Comparison of ENCODE assay signal across 26 cellular contexts in the genomic region with DNA sequence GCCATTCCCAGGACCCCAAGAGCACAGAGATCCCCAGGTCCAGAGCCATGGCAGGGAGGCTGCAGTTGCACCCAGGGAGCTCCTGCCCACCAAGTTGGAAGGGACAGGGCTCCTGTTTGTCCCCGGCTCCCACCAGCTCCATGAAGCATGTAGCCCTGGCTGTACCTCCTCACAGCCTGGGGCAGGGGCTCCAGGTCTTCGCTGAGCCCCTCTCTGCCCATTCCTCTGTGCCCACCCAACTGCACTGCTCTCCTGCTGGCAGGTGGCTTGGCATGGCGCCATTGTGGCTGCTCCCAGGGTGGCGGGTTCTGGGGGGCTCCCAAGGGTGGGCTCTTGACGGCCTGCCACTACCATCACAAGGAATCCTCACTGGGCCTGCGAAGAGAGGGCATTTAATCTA.
"Had no signal": no experiment of that assay in that cellular context is flagged by ENCODE, and none has a peak within 500 bp of the region (broad histone marks: within the 10 kb centered on the region; RNA-seq: fewer than 3 reads in every experiment).

No MANE protein-coding gene starts in this region.

- H3K36me3 ChIP-seq: ovary, right lobe of liver, spleen, suprapubic skin, tibial artery, transverse colon, upper lobe of left lung, uterus had no signal

- ATAC-seq: naive thymus-derived CD8-positive, alpha-beta T cell; psoas muscle; right cardiac atrium; right lobe of liver; stimulated activated naive CD8-positive, alpha-beta T cell treated with anti-CD3 and anti-CD28 coated beads, Interleukin-15, amount 100 ng/mL, for 72 hours; stimulated activated naive CD8-positive, alpha-beta T cell treated with anti-CD3 and anti-CD28 coated beads, Interleukin-15, Interleukin-2, amounts not matched to agents 100 U/mL and 50 U/mL, for 24 hours had no signal

- H3K27me3 ChIP-seq: ovary, right lobe of liver, spleen, suprapubic skin, testis, tibial artery, transverse colon, upper lobe of left lung, uterus had no signal

- H2AFZ ChIP-seq: parathyroid adenoma had no signal

- H3K9ac ChIP-seq: parathyroid adenoma had no signal

- H3K9me3 ChIP-seq: ovary, psoas muscle, right lobe of liver, spleen, suprapubic skin, testis, tibial artery, transverse colon, upper lobe of left lung, uterus had no signal

- H3K27ac ChIP-seq: ovary, parathyroid adenoma, psoas muscle, right lobe of liver, skin epidermis, spleen, suprapubic skin, testis, tibial artery, transverse colon, upper lobe of left lung, uterus had no signal

- H3K79me2 ChIP-seq: parathyroid adenoma had no signal

- H3K4me1 ChIP-seq: parathyroid adenoma, psoas muscle, spleen, testis, upper lobe of left lung, uterus had no signal

- H3K4me3 ChIP-seq: ovary, psoas muscle, right lobe of liver, skin epidermis, smooth muscle cell, spleen, suprapubic skin, testis, tibial artery, transverse colon, upper lobe of left lung, uterus had no signal

- DNase-seq: naive B cell; naive thymus-derived CD8-positive, alpha-beta T cell; nephron progenitor cell; occipital lobe; ovary; psoas muscle; spleen; stimulated activated CD4-positive, alpha-beta T cell treated with anti-CD3 and anti-CD28 coated beads, Interleukin-12 subunit alpha, Interleukin-12 subunit beta, amount 100 ng/mL, for 4 hours; stimulated activated CD4-positive, alpha-beta T cell treated with anti-CD3 and anti-CD28 coated beads, Interleukin-1b, Interleukin-23, amount 100 ng/mL, for 48 hours; stimulated activated CD4-positive, alpha-beta T cell treated with anti-CD3 and anti-CD28 coated beads, Interleukin-4, amount 100 ng/mL, for 1 hour; stimulated activated CD4-positive, alpha-beta T cell treated with anti-CD3 and anti-CD28 coated beads, Interleukin-4, amount 100 ng/mL, for 4 hours; stimulated activated CD8-positive, alpha-beta memory T cell treated with anti-CD3 and anti-CD28 coated beads, Interleukin-4, amount 100 ng/mL, for 48 hours; stimulated activated naive CD4-positive, alpha-beta T cell; stimulated activated naive CD8-positive, alpha-beta T cell treated with anti-CD3 and anti-CD28 coated beads, Interleukin-15, amount 100 ng/mL, for 72 hours; stimulated activated naive CD8-positive, alpha-beta T cell treated with anti-CD3 and anti-CD28 coated beads, Interleukin-15, Interleukin-2, amounts not matched to agents 100 U/mL and 50 U/mL, for 24 hours; testis; tibial artery; transverse colon; uterus had no signal

- H3K4me2 ChIP-seq: smooth muscle cell had no signal
